In genomic region chr2:196075196-196075595, GRCh38 we compare ENCODE assay signal across 16 cellular contexts.
"Had no signal": no experiment of that assay in that cellular context is flagged by ENCODE, and none has a peak within 500 bp of the region (broad histone marks: within the 10 kb centered on the region; RNA-seq: fewer than 3 reads in every experiment).

No MANE protein-coding gene starts in this region.

- H3K4me3 Mint-ChIP-seq: activated naive CD8-positive, alpha-beta T cell treated with anti-CD3 and anti-CD28 coated beads for 36 hours; brain; nephron had no signal

- H3K4me1 ChIP-seq: colonic mucosa had no signal

- H3K36me3 ChIP-seq: colonic mucosa, left lung, right atrium auricular region, tibial nerve had no signal

- H3K4me3 ChIP-seq: colonic mucosa, left lung, right atrium auricular region, tibial nerve had no signal

- H3K27ac Mint-ChIP-seq: activated naive CD8-positive, alpha-beta T cell treated with anti-CD3 and anti-CD28 coated beads for 36 hours; brain; nephron; progenitor cell of endocrine pancreas had no signal

- H3K9me3 ChIP-seq: colonic mucosa, left lung, right atrium auricular region, tibial nerve had no signal

- H3K27me3 Mint-ChIP-seq: activated naive CD8-positive, alpha-beta T cell treated with anti-CD3 and anti-CD28 coated beads for 36 hours; progenitor cell of endocrine pancreas had no signal

- H3K27me3 ChIP-seq: colonic mucosa, left lung, right atrium auricular region, tibial nerve had no signal

- DNase-seq: activated CD4-positive, alpha-beta T cell treated with anti-CD3 and anti-CD28 coated beads for 1 hour; activated naive CD8-positive, alpha-beta T cell treated with anti-CD3 and anti-CD28 coated beads for 36 hours; caudate nucleus; colonic mucosa; kidney; left lung; midbrain; stimulated activated CD4-positive, alpha-beta T cell treated with anti-CD3 and anti-CD28 coated beads, Interleukin-2, amount 100 ng/mL, for 24 hours; stimulated activated naive CD8-positive, alpha-beta T cell treated with anti-CD3 and anti-CD28 coated beads, Interleukin-15, Interleukin-2, amounts not matched to agents 100 U/mL and 50 U/mL, for 24 hours; substantia nigra had no signal

- H3K27ac ChIP-seq: colonic mucosa, left lung, right atrium auricular region, tibial nerve, VCaP had no signal

- H3K36me3 Mint-ChIP-seq: activated naive CD8-positive, alpha-beta T cell treated with anti-CD3 and anti-CD28 coated beads for 36 hours; brain had no signal

- H3K4me1 Mint-ChIP-seq: brain, nephron had no signal

- ATAC-seq: left lung; stimulated activated naive CD8-positive, alpha-beta T cell treated with anti-CD3 and anti-CD28 coated beads, Interleukin-15, Interleukin-2, amounts not matched to agents 100 U/mL and 50 U/mL, for 24 hours had no signal
